In the genomic region with DNA sequence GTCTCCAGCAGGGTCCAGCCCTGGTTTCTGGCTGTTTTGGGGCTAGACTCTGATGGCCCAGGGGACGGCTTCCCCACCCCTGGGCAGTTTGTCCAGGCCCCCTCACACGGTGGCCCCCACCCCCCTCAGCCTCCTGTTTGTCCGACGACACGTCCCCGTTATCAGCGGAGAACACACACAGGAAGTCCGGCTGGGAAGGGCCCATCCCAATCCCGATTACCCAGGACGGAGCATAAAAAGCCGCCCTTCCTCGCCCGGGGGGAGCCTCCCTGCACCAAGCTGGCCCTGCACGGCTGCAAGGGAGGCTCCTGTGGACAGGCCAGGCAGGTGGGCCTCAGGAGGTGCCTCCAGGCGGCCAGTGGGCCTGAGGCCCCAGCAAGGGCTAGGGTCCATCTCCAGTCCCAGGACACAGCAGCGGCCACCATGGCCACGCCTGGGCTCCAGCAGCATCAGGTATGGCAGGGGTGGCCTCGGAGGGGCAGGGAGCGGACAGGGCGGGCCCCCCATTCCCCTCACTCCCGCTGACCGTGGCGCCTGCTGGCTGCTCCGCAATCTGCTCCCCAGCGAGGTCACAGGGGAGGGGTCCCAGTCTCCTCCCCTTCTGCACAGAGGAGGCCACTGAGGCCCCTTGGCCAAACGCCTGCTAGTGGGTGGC, we compare ENCODE assay signal across 9 cellular contexts. TPM values are rescaled to one million over a fixed set of nuclear protein-coding genes. Genes with fewer than 3 reads are reported as not detected.
A peak's percentile ranks its signal among the peaks of the same experiment; 100 is the strongest.
DNase-seq lines count a peak whose midpoint lies in the region; ATAC-seq lines count a peak whose summit lies in the region.
"Had no signal": no experiment of that assay in that cellular context is flagged by ENCODE, and none has a peak within 500 bp of the region (broad histone marks: within the 10 kb centered on the region; RNA-seq: fewer than 3 reads in every experiment).

A gene (plus strand): TSS at position 261 of the 655 bp plus-strand sequence. CDS start 5,367 bp downstream, outside the sequence.

- ATAC-seq in left colon (peak; percentile 26), HG02588 (IDR thresholded peaks at IDR 0.05; ENCODE audit: unreplicated experiment) (no peak)

- H3K4me3 ChIP-seq in skin epidermis: peak within 1 kb of the TSS; percentile 10 to 41 (median 31)

- DNase-seq in G401 (ENCODE audit: low spot score): no peak
- DNase-seq in caudate nucleus (lab: John Stamatoyannopoulos, UW): no peak
- no peak for DNase-seq in left colon
- DNase-seq in NCI-H2171 (lab: John Stamatoyannopoulos, UW): no peak
- no peak for DNase-seq in COR-L47 (lab: John Stamatoyannopoulos, UW)
- no peak for DNase-seq in T1000 (lab: John Stamatoyannopoulos, UW)
- DNase-seq: CD4-positive, CD25-positive, alpha-beta regulatory T cell had no signal

- H3K27ac ChIP-seq in caudate nucleus (ENCODE audit: low read depth, low read length) (peak within 1 kb of the TSS; percentile 79), skin epidermis (peak within 1 kb of the TSS in 20 of 21 experiments; percentile 33 to 93 (median 74))

- in situ Hi-C loops in G401 (cut with HindIII; ENCODE audit: low sequenced_read_pairs): no loop called here

- intact Hi-C loops in left colon (cut with DNase I, micrococcal nuclease): no loop called here

RNA-seq across cellular contexts. Expression of the gene that starts here (rescaled TPM):
- total RNA-seq in G401 (2014; rRNA removed; shearing (Covaris generic)): 140 and 142 TPM in 2 replicates
- total RNA-seq in left colon: 10 to 100 TPM; 14.3 to 17.2 TPM
